25 cellular contexts compared by ENCODE assay signal in genomic region chr5:122172207-122172606, GRCh38. TPM values are rescaled to one million over a fixed set of nuclear protein-coding genes. Genes with fewer than 3 reads are reported as not detected.
DNase-seq lines count a peak whose midpoint lies in the region; ATAC-seq, FAIRE-seq and TF ChIP-seq lines count a peak whose summit lies in the region.
"Had no signal": no experiment of that assay in that cellular context is flagged by ENCODE, and none has a peak within 500 bp of the region (broad histone marks: within the 10 kb centered on the region; RNA-seq: fewer than 3 reads in every experiment).

No MANE protein-coding gene starts in this region.

- H3K27me3 ChIP-seq in SK-N-SH (ENCODE audit: insufficient read depth) (no peaks in the 10 kb centered on the region), astrocyte (ENCODE audit: insufficient read depth, low read length) (no peaks in the 10 kb centered on the region), keratinocyte (ENCODE audit: control insufficient read depth, extremely low read depth, insufficient read depth, low read length) (no peaks in the 10 kb centered on the region), mesenchymal stem cell (ENCODE audit: control insufficient read depth in 1 of 2, insufficient read depth in 1 of 2, low read length in 2 of 2) (no peaks in the 10 kb centered on the region)
- H3K27me3 ChIP-seq: BLaER1, SJSA1 had no signal

- H3K27ac ChIP-seq in SK-N-SH (ENCODE audit: low read depth in 2 of 2, low read length in 1 of 2) (peak overlapping the region in 1 of 2 experiments; percentile 35; a peak in 2 of 4 replicates), astrocyte (ENCODE audit: low read depth, low read length) (no peak overlapping the region), keratinocyte (ENCODE audit: control insufficient read depth, insufficient read depth, low read length) (no peak overlapping the region), mesenchymal stem cell (ENCODE audit: low read length, poor library complexity, severe bottlenecking) (no peak overlapping the region)
- H3K27ac ChIP-seq: 22Rv1, BLaER1, KMS-11, SJSA1 had no signal

- H3K9me3 ChIP-seq in SK-N-SH: no peaks in the 10 kb centered on the region
- H3K9me3 ChIP-seq in astrocyte (ENCODE audit: insufficient read depth, low read depth, low read length): no peaks in the 10 kb centered on the region
- no peaks in the 10 kb centered on the region for H3K9me3 ChIP-seq in keratinocyte (ENCODE audit: control insufficient read depth, low read depth, low read length)
- no peaks in the 10 kb centered on the region for H3K9me3 ChIP-seq in mesenchymal stem cell (ENCODE audit: control insufficient read depth, low read length)
- H3K9me3 ChIP-seq: BLaER1, Caco-2, SJSA1 had no signal

- peaks cover 14% of the 10 kb centered on the region for H3F3A ChIP-seq in SK-N-SH (replicated peaks; ENCODE audit: insufficient read depth)

- no peak overlapping the region for H3K27ac Mint-ChIP-seq in astrocyte (ENCODE audit: unreplicated experiment)
- H3K27ac Mint-ChIP-seq: CD4-positive, alpha-beta T cell; GM23338 had no signal

- FAIRE-seq in astrocyte (lab: Jason Lieb, UNC): peak; percentile 41
- peak; percentile 46 for FAIRE-seq in keratinocyte (lab: Jason Lieb, UNC)
- FAIRE-seq: HTR-8/SVneo had no signal

- CTCF ChIA-PET in SK-N-SH (lab: Yijun Ruan, JAX): interaction anchor here (0.9 to 1.0 kb wide), 2 partner anchors 10 to 16 kb away, joined by 3 to 4 read pairs; no protein-coding TSS in a partner anchor

- no peak overlapping the region for H3K4ac ChIP-seq in mesenchymal stem cell (ENCODE audit: low read depth in 1 of 2, low read length in 2 of 2)

- H3K9ac ChIP-seq in SK-N-SH (no peak overlapping the region), astrocyte (ENCODE audit: low read length) (no peak overlapping the region), keratinocyte (ENCODE audit: control insufficient read depth, extremely low read depth, insufficient read depth, low read length) (no peak overlapping the region), mesenchymal stem cell (ENCODE audit: low read length) (no peak overlapping the region)
- H3K9ac ChIP-seq: BLaER1, KMS-11 had no signal

- TF ChIP-seq RAD21 in SK-N-SH (IDR thresholded peaks at IDR 0.05; ENCODE audit: low read length): no peak

- no peak overlapping the region for H2BK120ac ChIP-seq in mesenchymal stem cell (ENCODE audit: low read depth, low read length)

- H3K27me3 Mint-ChIP-seq in astrocyte (ENCODE audit: low read depth, unreplicated experiment): no peaks in the 10 kb centered on the region
- H3K27me3 Mint-ChIP-seq: CD4-positive, alpha-beta T cell had no signal

- POLR2A ChIA-PET in SK-N-SH (lab: Yijun Ruan, JAX): no interaction called here

- H3K4me1 ChIP-seq in SK-N-SH (ENCODE audit: control insufficient read depth in 1 of 2, insufficient read depth in 2 of 2, low read depth in 1 of 2, low read length in 1 of 2) (peaks cover 12 to 39% of the 10 kb centered on the region in 2 experiments), astrocyte (ENCODE audit: insufficient read depth, low read length) (peaks cover 14% of the 10 kb centered on the region), keratinocyte (ENCODE audit: control insufficient read depth, extremely low read depth, insufficient read depth, low read length) (no peaks in the 10 kb centered on the region), mesenchymal stem cell (ENCODE audit: control insufficient read depth, insufficient read depth, low read depth, low read length) (peaks cover 1% of the 10 kb centered on the region)
- H3K4me1 ChIP-seq: Caco-2 had no signal

- no peak overlapping the region for H2BK12ac ChIP-seq in mesenchymal stem cell (ENCODE audit: low read length in 2 of 2)

- H3K4me2 ChIP-seq in SK-N-SH: no peak overlapping the region
- no peak overlapping the region for H3K4me2 ChIP-seq in astrocyte (ENCODE audit: low read length)
- H3K4me2 ChIP-seq in keratinocyte (ENCODE audit: control insufficient read depth, extremely low read depth, insufficient read depth, low read depth, low read length): no peak overlapping the region
- no peak overlapping the region for H3K4me2 ChIP-seq in mesenchymal stem cell (ENCODE audit: low read length, poor library complexity, severe bottlenecking)
- H3K4me2 ChIP-seq: BLaER1, GM23338, KMS-11 had no signal

- no peaks in the 10 kb centered on the region for H3K36me3 Mint-ChIP-seq in astrocyte (ENCODE audit: low read depth, unreplicated experiment)

- ATAC-seq in SK-N-SH treated with all-trans-retinoic acid at 6 μM for 48 hours (no peak), GM19452 (IDR thresholded peaks at IDR 0.05; ENCODE audit: unreplicated experiment) (no peak)
- ATAC-seq: GM23338, HCT116 had no signal

- H3K23ac ChIP-seq in mesenchymal stem cell (ENCODE audit: low read length in 2 of 2): no peak overlapping the region

- 89% methylated on average over 1 of the region's 1 CpG for WGBS in SK-N-SH (ENCODE audit: low lambda C conversion rate)
- 100% methylated on average over 1 of the region's 1 CpG for WGBS in mesenchymal stem cell

- H4K20me1 ChIP-seq in SK-N-SH (ENCODE audit: insufficient read depth) (no peaks in the 10 kb centered on the region), astrocyte (ENCODE audit: insufficient read depth, low read length) (no peaks in the 10 kb centered on the region), keratinocyte (ENCODE audit: control insufficient read depth, extremely low read depth, insufficient read depth, low read length) (no peaks in the 10 kb centered on the region)
- H4K20me1 ChIP-seq: BLaER1 had no signal

- dilution Hi-C loops in keratinocyte (cut with MboI; ENCODE audit: extremely low pct_ligation_motif_present, low sequenced_read_pairs): no loop called here

- peaks cover 20% of the 10 kb centered on the region for H3K4me1 Mint-ChIP-seq in astrocyte (ENCODE audit: low read depth, unreplicated experiment)

- H3K79me1 ChIP-seq in mesenchymal stem cell (replicated peaks; ENCODE audit: low read length, poor library complexity, severe bottlenecking): no peaks in the 10 kb centered on the region

- H3K18ac ChIP-seq in mesenchymal stem cell (ENCODE audit: low read depth in 1 of 2, low read length in 2 of 2): no peak overlapping the region

- H3K36me3 ChIP-seq in SK-N-SH (replicated peaks in 1 of 2; ENCODE audit: control insufficient read depth in 1 of 2, insufficient read depth in 2 of 2, low read length in 1 of 2) (no peaks in the 10 kb centered on the region), astrocyte (ENCODE audit: insufficient read depth, low read length) (no peaks in the 10 kb centered on the region), keratinocyte (ENCODE audit: control insufficient read depth in 2 of 2, extremely low read depth in 1 of 2, insufficient read depth in 2 of 2, low read length in 2 of 2) (no peaks in the 10 kb centered on the region), mesenchymal stem cell (ENCODE audit: control insufficient read depth in 1 of 2, insufficient read depth in 2 of 2, low read depth in 1 of 2, low read length in 2 of 2) (no peaks in the 10 kb centered on the region)
- H3K36me3 ChIP-seq: BLaER1, SJSA1 had no signal

- no peak for TF ChIP-seq EP300 in SK-N-SH (IDR thresholded peaks at IDR 0.05; ENCODE audit: borderline replicate concordance in 1 of 2, low read depth in 1 of 2, low read length in 1 of 2)

- H3K4me3 Mint-ChIP-seq in astrocyte (ENCODE audit: unreplicated experiment): no peak overlapping the region
- H3K4me3 Mint-ChIP-seq: CD4-positive, alpha-beta T cell; GM23338 had no signal

- no peak overlapping the region for H2AK5ac ChIP-seq in mesenchymal stem cell (ENCODE audit: low read length, severe bottlenecking)

- no peak overlapping the region for H4K91ac ChIP-seq in mesenchymal stem cell (ENCODE audit: low read length)

- no peak for DNase-seq in SK-N-SH
- no peak for DNase-seq in astrocyte (ENCODE audit: low read depth)
- no peak for DNase-seq in keratinocyte (ENCODE audit: low read depth, low spot score)
- DNase-seq in activated effector memory CD4-positive, alpha-beta T cell treated with Interleukin-2 at 50 U/mL for 16 hours: no peak
- no peak for DNase-seq in mesenchymal stem cell
- no peak for DNase-seq in NOMO-1 treated with dmso at 0.1 percent for 144 hours (lab: John Stamatoyannopoulos, UW; ENCODE audit: unreplicated experiment)
- DNase-seq: ACHN; Caco-2; CD4-positive, alpha-beta T cell; DMS 273 treated with DMSO at 0.1 percent for 48 hours; DMS79 treated with DMSO at 0.1 percent for 48 hours; NCI-H1092 treated with DMSO at 0.1 percent for 48 hours; NCI-H1436 treated with DMSO at 0.1 percent for 48 hours; NCI-H2029 treated with DMSO at 0.1 percent for 48 hours; NCI-H226; NCI-H524 treated with DMSO at 0.1 percent for 48 hours had no signal

- no peaks in the 10 kb centered on the region for H3K9me2 ChIP-seq in SK-N-SH

- H3K79me2 ChIP-seq in SK-N-SH (ENCODE audit: insufficient read depth) (no peaks in the 10 kb centered on the region), astrocyte (ENCODE audit: insufficient read depth, low read length) (no peaks in the 10 kb centered on the region), keratinocyte (ENCODE audit: control insufficient read depth, insufficient read depth, low read length) (no peaks in the 10 kb centered on the region)

- no peak overlapping the region for H4K8ac ChIP-seq in mesenchymal stem cell (ENCODE audit: low read length)

- H2BK15ac ChIP-seq in mesenchymal stem cell (ENCODE audit: low read depth, poor library complexity, severe bottlenecking): no peak overlapping the region

- no peak overlapping the region for H3K4me3 ChIP-seq in SK-N-SH (ENCODE audit: low read depth in 2 of 2, low read length in 1 of 2)
- H3K4me3 ChIP-seq in astrocyte (ENCODE audit: insufficient read depth, low read depth, low read length): no peak overlapping the region
- no peak overlapping the region for H3K4me3 ChIP-seq in keratinocyte (ENCODE audit: control insufficient read depth in 2 of 3, extremely low read depth in 1 of 3, insufficient read depth in 2 of 3, low read depth in 1 of 3, low read length in 3 of 3)
- no peak overlapping the region for H3K4me3 ChIP-seq in mesenchymal stem cell (ENCODE audit: insufficient read depth in 1 of 2, low read depth in 1 of 2, low read length in 2 of 2)
- H3K4me3 ChIP-seq: BLaER1, GM23338, SJSA1 had no signal

- H2AFZ ChIP-seq in SK-N-SH (ENCODE audit: low read depth) (no peak overlapping the region), astrocyte (ENCODE audit: low read depth, low read length) (no peak overlapping the region), keratinocyte (ENCODE audit: control insufficient read depth, low read length) (no peak overlapping the region), mesenchymal stem cell (ENCODE audit: low read depth, low read length) (no peak overlapping the region)
- H2AFZ ChIP-seq: GM23338 had no signal

- TF ChIP-seq CTCF in SK-N-SH (IDR thresholded peaks at IDR 0.05) (no peak), astrocyte (IDR thresholded peaks at IDR 0.05; ENCODE audit: insufficient read depth, low read depth, low read length) (no peak), keratinocyte (optimal IDR thresholded peaks at IDR 0.05 in 1 of 3, IDR thresholded peaks at IDR 0.05 in 1 of 3, conservative IDR thresholded peaks at IDR 0.05 in 1 of 3; ENCODE audit: extremely low read depth in 1 of 3, insufficient read depth in 2 of 3, low read length in 3 of 3) (no peak)

- H2BK5ac ChIP-seq in mesenchymal stem cell (ENCODE audit: low read depth, low read length, poor library complexity, severe bottlenecking): no peak overlapping the region

- no peaks in the 10 kb centered on the region for H3K9me1 ChIP-seq in keratinocyte (ENCODE audit: control insufficient read depth, extremely low read depth, insufficient read depth, low read length)

- H3K14ac ChIP-seq in mesenchymal stem cell (ENCODE audit: low read length in 2 of 2): no peak overlapping the region

- no peaks in the 10 kb centered on the region for H3K9me3 Mint-ChIP-seq in astrocyte (ENCODE audit: unreplicated experiment)
- H3K9me3 Mint-ChIP-seq: CD4-positive, alpha-beta T cell; GM23338 had no signal

RNA-seq across cellular contexts. Expression of gene ZNF474, which starts 42.9 kb away (rescaled TPM):
- polyA plus RNA-seq in SK-N-SH (2012; rRNA removed): 0.08 and 0.21 TPM in 2 replicates
- 0.10 and 0.13 TPM in 2 replicates for polyA plus RNA-seq in SK-N-SH (2012; cell fraction: cytosol; rRNA removed)
- polyA plus RNA-seq in SK-N-SH (2012; cell fraction: nucleus; rRNA removed): 0.31 and 0.58 TPM in 2 replicates
- total RNA-seq in astrocyte: 0.38 and 0.45 TPM in 2 replicates
- polyA plus RNA-seq in keratinocyte: 0.05 to 0.08 TPM in 2 of 3 replicates, not detected in the other
- 0.59 TPM for polyA plus RNA-seq in keratinocyte (2011; ENCODE audit: low read depth)
- polyA plus RNA-seq in keratinocyte (2011; cell fraction: cytosol; rRNA removed): 0.04 and 0.15 TPM in 2 replicates
- 0.20 and 0.23 TPM in 2 replicates for polyA plus RNA-seq in keratinocyte (2011; cell fraction: nucleus; rRNA removed)
- polyA plus RNA-seq in keratinocyte (2012; ENCODE audit: low replicate concordance): 0.13 TPM in 1 of 2 replicates, not detected in the other
- polyA minus RNA-seq in keratinocyte: 0.46 TPM in 1 of 3 replicates, not detected in the others
- polyA minus RNA-seq in keratinocyte (2011; cell fraction: cytosol; rRNA and poly(A)+ RNA removed): not detected
- not detected in 2 replicates for polyA minus RNA-seq in keratinocyte (2011; cell fraction: nucleus; rRNA and poly(A)+ RNA removed)
- 0.93 TPM for polyA plus RNA-seq in mesenchymal stem cell (2013, experiment 1 of 2)
- polyA plus RNA-seq in mesenchymal stem cell (2013, experiment 2 of 2): 0.85 TPM
- total RNA-seq: Caco-2, SJSA1 had no signal
- polyA plus RNA-seq: GM23338 had no signal
